ENCODE assay signal across 1 cellular context in genomic region chr2:190570871-190571270, GRCh38.
A peak's percentile ranks its signal among the peaks of the same experiment; 100 is the strongest.
TF ChIP-seq lines count a peak whose summit lies in the region.

No MANE protein-coding gene starts in this region.

TF ChIP-seq in H1, 55 proteins besides CTCF, POLR2A, EP300 and RAD21:
- TF ChIP-seq POLR2AphosphoS5 (IDR thresholded peaks at IDR 0.05; ENCODE audit: low read depth, low read length) (no peak), KDM1A (IDR thresholded peaks at IDR 0.05; ENCODE audit: borderline replicate concordance, low read length) (0 out of 2 replicates have a peak, but pooled peaks have one; percentile 36)
TF ChIP-seq in H1: peak in this region for 1.
